ENCODE assay signal across 1 cellular context in genomic region chr17:39199986-39200879, GRCh38.
TF ChIP-seq lines count a peak whose summit lies in the region.

Gene RPL19, plus strand, starts transcription at chr17:39200283. Its CDS starts 62 bp downstream, at chr17:39200345.

TF ChIP-seq in HepG2, 621 proteins besides CTCF, POLR2A, EP300 and RAD21 (continued from another document and continues in another):
- TF ChIP-seq HBP1 (CRISPR knock-in tag; IDR thresholded peaks at IDR 0.05; ENCODE audit: low read depth) (peak; percentile 90), TOPORS (CRISPR knock-in tag; IDR thresholded peaks at IDR 0.05) (peak; percentile 52; the same call in 1 of the 2 replicates), NFE2L1 (CRISPR knock-in tag; IDR thresholded peaks at IDR 0.05; ENCODE audit: borderline replicate concordance) (no peak), FOXK1 (CRISPR knock-in tag; IDR thresholded peaks at IDR 0.05; ENCODE audit: borderline replicate concordance, low read depth) (peak; percentile 82), ZEB1 (IDR thresholded peaks at IDR 0.05; ENCODE audit: insufficient replicate concordance, low read depth) (peak; percentile 57), PAXIP1 (CRISPR knock-in tag; conservative IDR thresholded peaks at IDR 0.05) (no peak; the same call in 1 of the 2 replicates), ZNF546 (CRISPR knock-in tag; conservative IDR thresholded peaks at IDR 0.05) (peak; percentile 71; the same call in 1 of the 2 replicates), TFAP4 (IDR thresholded peaks at IDR 0.05; ENCODE audit: borderline replicate concordance, low read depth) (peak; percentile 88), NFATC3 (CRISPR knock-in tag; IDR thresholded peaks at IDR 0.05) (peak; percentile 47; the same call in 1 of the 2 replicates), KDM3A (CRISPR knock-in tag; IDR thresholded peaks at IDR 0.05; ENCODE audit: low read depth) (peak; percentile 84; the same call in 1 of the 2 replicates), ARNT (IDR thresholded peaks at IDR 0.05) (no peak), IRX3 (CRISPR knock-in tag; IDR thresholded peaks at IDR 0.05; ENCODE audit: borderline replicate concordance, low read depth) (no peak), HIVEP1 (CRISPR knock-in tag; IDR thresholded peaks at IDR 0.05) (peak; percentile 81; the same call in 1 of the 2 replicates), TRAFD1 (CRISPR knock-in tag; IDR thresholded peaks at IDR 0.05; ENCODE audit: borderline replicate concordance) (no peak), PLSCR1 (CRISPR knock-in tag; IDR thresholded peaks at IDR 0.05; ENCODE audit: borderline replicate concordance) (no peak; the same call in 1 of the 2 replicates), SMYD3 (CRISPR knock-in tag; IDR thresholded peaks at IDR 0.05) (peak; percentile 30), SNAPC5 (CRISPR knock-in tag; IDR thresholded peaks at IDR 0.05; ENCODE audit: borderline replicate concordance) (no peak), ZNF775 (CRISPR knock-in tag; IDR thresholded peaks at IDR 0.05; ENCODE audit: borderline replicate concordance) (no peak; the same call in 1 of the 2 replicates), ESRRA (CRISPR knock-in tag; IDR thresholded peaks at IDR 0.05; ENCODE audit: low read depth) (no peak), ZBTB1 (CRISPR knock-in tag; IDR thresholded peaks at IDR 0.05; ENCODE audit: borderline replicate concordance) (peak; percentile 87; the same call in 1 of the 2 replicates), ZNF292 (CRISPR knock-in tag; IDR thresholded peaks at IDR 0.05; ENCODE audit: borderline replicate concordance, low read depth) (no peak), NCOA1 (CRISPR knock-in tag; IDR thresholded peaks at IDR 0.05) (peak; percentile 93), KDM5B (CRISPR knock-in tag; IDR thresholded peaks at IDR 0.05; ENCODE audit: borderline replicate concordance) (peak; percentile 98), RARA (CRISPR knock-in tag; IDR thresholded peaks at IDR 0.05) (peak; percentile 22; the same call in 1 of the 2 replicates), EZH2 (conservative IDR thresholded peaks at IDR 0.05; ENCODE audit: low read depth, low read length) (no peak), HNF1B (CRISPR knock-in tag; IDR thresholded peaks at IDR 0.05) (peak; percentile 75), HNRNPH1 (optimal IDR thresholded peaks at IDR 0.05; ENCODE audit: low read depth, low read length) (no peak), ZSCAN21 (CRISPR knock-in tag; IDR thresholded peaks at IDR 0.05; ENCODE audit: borderline replicate concordance) (no peak; the same call in none of the 2 replicates), KMT2A (CRISPR knock-in tag; IDR thresholded peaks at IDR 0.05) (peak; percentile 72), ZNF276 (CRISPR knock-in tag; IDR thresholded peaks at IDR 0.05; ENCODE audit: low read depth) (0 out of 2 replicates have a peak, but pooled peaks have one; percentile 63), HMGXB3 (CRISPR knock-in tag; IDR thresholded peaks at IDR 0.05; ENCODE audit: borderline replicate concordance) (peak; percentile 71), ZNF549 (CRISPR knock-in tag; IDR thresholded peaks at IDR 0.05) (no peak), ZBTB10 (CRISPR knock-in tag; IDR thresholded peaks at IDR 0.05; ENCODE audit: borderline replicate concordance) (0 out of 2 replicates have a peak, but pooled peaks have one; percentile 28), TFE3 (CRISPR knock-in tag; IDR thresholded peaks at IDR 0.05) (peak; percentile 89; the same call in 1 of the 2 replicates)
